In genomic region chr15:89177633-89178306, GRCh38 we compare ENCODE assay signal across 9 cellular contexts. TPM values are rescaled to one million over a fixed set of nuclear protein-coding genes. Genes with fewer than 3 reads are reported as not detected.
DNase-seq lines count a peak whose midpoint lies in the region; ATAC-seq and TF ChIP-seq lines count a peak whose summit lies in the region.
"Had no signal": no experiment of that assay in that cellular context is flagged by ENCODE, and none has a peak within 500 bp of the region (broad histone marks: within the 10 kb centered on the region; RNA-seq: fewer than 3 reads in every experiment).

No MANE protein-coding gene starts in this region.

- POLR2A ChIA-PET in HCT116 (lab: Charles Lee) (interaction anchor here (1.1 kb wide), 1 partner anchor 275 kb away, joined by 3 read pairs; no protein-coding TSS in a partner anchor), PC-3 (lab: Charles Lee; ENCODE audit: unreplicated experiment) (interaction anchor here (0.6 kb wide), 1 partner anchor 22 kb away, joined by 8 read pairs; no protein-coding TSS in a partner anchor)

- peak; percentile 85 for TF ChIP-seq CTCF in C4-2B (conservative IDR thresholded peaks at IDR 0.05)
- TF ChIP-seq CTCF in HCT116 (IDR thresholded peaks at IDR 0.05 in 2 of 3, conservative IDR thresholded peaks at IDR 0.05 in 1 of 3; ENCODE audit: borderline replicate concordance in 1 of 3, insufficient read depth in 1 of 3, low read depth in 2 of 3, low read length in 2 of 3): peak; percentile 86 to 92 (median 91)
- TF ChIP-seq CTCF in PC-3 (conservative IDR thresholded peaks at IDR 0.05; ENCODE audit: low read depth, low read length): peak; percentile 90
- TF ChIP-seq CTCF in esophagus muscularis mucosa (IDR thresholded peaks at IDR 0.05): peak; percentile 78 to 88 (median 79)
- peak; percentile 75 for TF ChIP-seq CTCF in nephron progenitor cell (IDR thresholded peaks at IDR 0.05)
- peak in 5 of 7 experiments; percentile 59 to 85 (median 73) for TF ChIP-seq CTCF in stomach (IDR thresholded peaks at IDR 0.05)

- TF ChIP-seq POLR2A in HCT116 (IDR thresholded peaks at IDR 0.05; ENCODE audit: borderline replicate concordance, extremely low read depth, insufficient read depth, insufficient read length) (no peak), esophagus muscularis mucosa (IDR thresholded peaks at IDR 0.05; ENCODE audit: low read depth) (no peak), stomach (IDR thresholded peaks at IDR 0.05) (no peak)

- no peaks in the 10 kb centered on the region for H3K36me3 ChIP-seq in HCT116 (ENCODE audit: control insufficient read depth in 1 of 2, insufficient read depth in 2 of 2, low read length in 2 of 2)
- H3K36me3 ChIP-seq in PC-3 (ENCODE audit: low read depth, low read length): no peaks in the 10 kb centered on the region
- peaks cover 12 to 72% (median 55%) of the 10 kb centered on the region in 4 donors for H3K36me3 ChIP-seq in esophagus muscularis mucosa
- H3K36me3 ChIP-seq in stomach: peaks cover 23 to 97% (median 92%) of the 10 kb centered on the region in 4 donors

- DNase-seq in HCT116 (ENCODE audit: low read depth, low spot score) (peak; percentile 52), PC-3 (peak; percentile 81), esophagus muscularis mucosa (ENCODE audit: extremely low spot score) (no peak), nephron progenitor cell (peak; percentile 66), stomach (peak; percentile 59)
- DNase-seq in activated T-cell treated with anti-CD3 and anti-CD28 coated beads, Interleukin-2, amount 50 U/mL, for 24 hours: peak; percentile 65

- TF ChIP-seq EP300 in esophagus muscularis mucosa (IDR thresholded peaks at IDR 0.05): no peak
- no peak for TF ChIP-seq EP300 in stomach (IDR thresholded peaks at IDR 0.05)

- CTCF ChIA-PET in HCT116 (lab: Charles Lee): interaction anchor here (0.6 to 2.2 kb wide), 30 partner anchors 9 to 299 kb away, joined by 3 to 39 read pairs (median 5); partner anchors contain the start of gene ABHD2
- CTCF ChIA-PET in PC-3 (lab: Charles Lee): interaction anchor here (0.5 to 1.0 kb wide), 9 partner anchors 10 to 167 kb away, joined by 3 to 7 read pairs (median 4); partner anchors contain the start of gene ABHD2

- RAD21 ChIA-PET in HCT116 (lab: Charles Lee; ENCODE audit: low non-redundant PET in 1 of 2, low total read pairs in 2 of 2, uncharacterized antibody in 2 of 2, unreplicated experiment in 2 of 2): interaction anchor here (0.6 to 1.8 kb wide), 9 partner anchors 29 to 520 kb away, joined by 3 to 8 read pairs (median 6); partner anchors contain the start of gene ABHD2 (in 1 of the 2)

- peak overlapping the region; percentile 90 for H3K27ac Mint-ChIP-seq in activated T-cell treated with anti-CD3 and anti-CD28 coated beads, Interleukin-2, amount 50 U/mL, for 24 hours
- H3K27ac Mint-ChIP-seq in nephron progenitor cell: no peak overlapping the region
- H3K27ac Mint-ChIP-seq: IgD-negative memory B cell had no signal

- H4K20me1 ChIP-seq in HCT116 (ENCODE audit: insufficient read depth) (no peaks in the 10 kb centered on the region), PC-3 (ENCODE audit: low read length) (no peaks in the 10 kb centered on the region)

- H3K4me2 ChIP-seq in HCT116 (ENCODE audit: low read length) (no peak overlapping the region), PC-3 (ENCODE audit: low read length) (no peak overlapping the region)

- no peaks in the 10 kb centered on the region for H3F3A ChIP-seq in PC-3 (ENCODE audit: low read length, unreplicated experiment)

- H2AFZ ChIP-seq in HCT116 (ENCODE audit: low read depth, low read length, poor library complexity, severe bottlenecking) (no peak overlapping the region), PC-3 (ENCODE audit: low read length) (no peak overlapping the region)

- H3K4me1 ChIP-seq in HCT116 (ENCODE audit: control insufficient read depth in 1 of 2, insufficient read depth in 2 of 2, low read length in 2 of 2) (no peaks in the 10 kb centered on the region), PC-3 (ENCODE audit: insufficient read depth, low read length) (no peaks in the 10 kb centered on the region), esophagus muscularis mucosa (peaks cover 11 to 48% (median 27%) of the 10 kb centered on the region in 4 donors), stomach (peaks cover 4 to 25% (median 14%) of the 10 kb centered on the region in 4 donors)

- ATAC-seq in HCT116: peak; percentile 93
- ATAC-seq in PC-3: peak; percentile 65
- ATAC-seq in GM21423 (IDR thresholded peaks at IDR 0.05; ENCODE audit: unreplicated experiment): no peak

- no peak overlapping the region for H3K4me3 Mint-ChIP-seq in activated T-cell treated with anti-CD3 and anti-CD28 coated beads, Interleukin-2, amount 50 U/mL, for 24 hours
- H3K4me3 Mint-ChIP-seq in nephron progenitor cell: no peak overlapping the region
- H3K4me3 Mint-ChIP-seq: IgD-negative memory B cell had no signal

- no TSS peak for BruUV-seq in HCT116 (replicated peaks; lab: Mats Ljungman, UMichigan)
- BruUV-seq in PC-3 (replicated peaks; lab: Mats Ljungman, UMichigan): no TSS peak

- peaks cover 71% of the 10 kb centered on the region for H3K36me3 Mint-ChIP-seq in activated T-cell treated with anti-CD3 and anti-CD28 coated beads, Interleukin-2, amount 50 U/mL, for 24 hours (ENCODE audit: low read depth)
- H3K36me3 Mint-ChIP-seq in nephron progenitor cell (ENCODE audit: low read depth): peaks cover 11% of the 10 kb centered on the region

- intact Hi-C loops in HCT116 (cut with micrococcal nuclease): loop anchor here (1.0 to 5.0 kb wide), 4 partner anchors 40 to 273 kb away; no protein-coding TSS in a partner anchor
- intact Hi-C loops in PC-3 (cut with micrococcal nuclease): loop anchor here (1.0 to 10.0 kb wide), 2 partner anchors 120 to 273 kb away; no protein-coding TSS in a partner anchor
- intact Hi-C loops in esophagus muscularis mucosa (cut with DNase I): loop anchor here (2.0 to 5.0 kb wide), 2 partner anchors 121 to 275 kb away; no protein-coding TSS in a partner anchor
- intact Hi-C loops in stomach (cut with DNase I; ENCODE audit: low total_unique reads): loop anchor here (5.0 kb wide), 1 partner anchor 120 kb away; no protein-coding TSS in a partner anchor

- no peaks in the 10 kb centered on the region for H3K79me2 ChIP-seq in HCT116 (ENCODE audit: insufficient read depth, low read length)
- H3K79me2 ChIP-seq in PC-3 (ENCODE audit: low read length): no peaks in the 10 kb centered on the region

- H3K27me3 ChIP-seq in HCT116 (ENCODE audit: insufficient read depth, low read length): no peaks in the 10 kb centered on the region
- no peaks in the 10 kb centered on the region for H3K27me3 ChIP-seq in PC-3 (ENCODE audit: low read length)
- no peaks in the 10 kb centered on the region for H3K27me3 ChIP-seq in esophagus muscularis mucosa
- H3K27me3 ChIP-seq in stomach: no peaks in the 10 kb centered on the region

- H3K4me3 ChIP-seq in HCT116 (replicated peaks in 1 of 2; ENCODE audit: low read depth in 1 of 2, low read length in 2 of 2) (no peak overlapping the region), PC-3 (ENCODE audit: low read length) (no peak overlapping the region), esophagus muscularis mucosa (no peak overlapping the region), stomach (no peak overlapping the region)

- H3K9ac ChIP-seq in HCT116 (ENCODE audit: low read length): no peak overlapping the region
- no peak overlapping the region for H3K9ac ChIP-seq in PC-3 (ENCODE audit: low read length)

- H3K9me2 ChIP-seq in HCT116 (ENCODE audit: insufficient read depth): no peaks in the 10 kb centered on the region
- no peaks in the 10 kb centered on the region for H3K9me2 ChIP-seq in PC-3 (replicated peaks; ENCODE audit: low read length)

- peaks cover 47% of the 10 kb centered on the region for H3K4me1 Mint-ChIP-seq in activated T-cell treated with anti-CD3 and anti-CD28 coated beads, Interleukin-2, amount 50 U/mL, for 24 hours (ENCODE audit: low read depth)
- peaks cover 20% of the 10 kb centered on the region for H3K4me1 Mint-ChIP-seq in nephron progenitor cell

- H3K9me3 Mint-ChIP-seq in activated T-cell treated with anti-CD3 and anti-CD28 coated beads, Interleukin-2, amount 50 U/mL, for 24 hours: no peaks in the 10 kb centered on the region
- no peaks in the 10 kb centered on the region for H3K9me3 Mint-ChIP-seq in nephron progenitor cell
- H3K9me3 Mint-ChIP-seq: IgD-negative memory B cell had no signal

- H3K27ac ChIP-seq in C4-2B (peak overlapping the region; percentile 22; the same call in 1 of the 2 replicates), HCT116 (ENCODE audit: low read depth, low read length) (no peak overlapping the region), PC-3 (ENCODE audit: low read length) (no peak overlapping the region), esophagus muscularis mucosa (replicated peaks in 1 of 4) (peak overlapping the region in 2 of 4 donors; percentile 5 to 22), stomach (peak overlapping the region in 1 of 5 donors; percentile 48)

- peak; percentile 87 for TF ChIP-seq RAD21 in HCT116 (IDR thresholded peaks at IDR 0.05; ENCODE audit: low read depth)

- H3K9me3 ChIP-seq in HCT116 (ENCODE audit: control insufficient read depth in 1 of 2, insufficient read depth in 1 of 2, low read depth in 1 of 2, low read length in 2 of 2) (no peaks in the 10 kb centered on the region), PC-3 (ENCODE audit: low read length) (no peaks in the 10 kb centered on the region), esophagus muscularis mucosa (no peaks in the 10 kb centered on the region), stomach (no peaks in the 10 kb centered on the region)

- H3K27me3 Mint-ChIP-seq in activated T-cell treated with anti-CD3 and anti-CD28 coated beads, Interleukin-2, amount 50 U/mL, for 24 hours: no peaks in the 10 kb centered on the region
- H3K27me3 Mint-ChIP-seq in nephron progenitor cell (ENCODE audit: low read depth, poor library complexity): peaks cover 3% of the 10 kb centered on the region
- H3K27me3 Mint-ChIP-seq: IgD-negative memory B cell had no signal

- 9% methylated on average over 6 of the region's 6 CpGs for WGBS in esophagus muscularis mucosa
- 5 to 10% (median 5%) methylated on average over 6 of the region's 6 CpGs for WGBS in stomach, 5 donors

TF ChIP-seq in HCT116, 20 proteins besides CTCF, POLR2A, EP300 and RAD21 (continues in another document):
- TF ChIP-seq CBX3 (IDR thresholded peaks at IDR 0.05; ENCODE audit: low read depth) (no peak), ATF3 (IDR thresholded peaks at IDR 0.05) (no peak), EGR1 (IDR thresholded peaks at IDR 0.05; ENCODE audit: low read depth) (no peak)
- TF ChIP-seq, protein P1, sequence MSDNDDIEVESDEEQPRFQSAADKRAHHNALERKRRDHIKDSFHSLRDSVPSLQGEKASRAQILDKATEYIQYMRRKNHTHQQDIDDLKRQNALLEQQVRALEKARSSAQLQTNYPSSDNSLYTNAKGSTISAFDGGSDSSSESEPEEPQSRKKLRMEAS (IDR thresholded peaks at IDR 0.05): no peak; the same call in 1 of the 2 replicates

RNA-seq across cellular contexts. Expression of gene RLBP1, which starts 43.6 kb away (rescaled TPM):
- 0.12 TPM for total RNA-seq in HCT116 (2021; ENCODE audit: unreplicated experiment)
- 0.31 TPM in 1 of 2 replicates, not detected in the other for polyA plus RNA-seq in HCT116 (2012)
- not detected in 2 replicates for total RNA-seq in PC-3 (2014; rRNA removed)
- total RNA-seq in esophagus muscularis mucosa: under 1 TPM in 3 of 4 donors, not detected in 1; 0.13 to 0.52 (median 0.50) TPM
- total RNA-seq in stomach: 1 to 10 TPM in 1 of 5 donors, not detected in 4; 1.3 TPM
- under 1 TPM in 1 of 3 donors, not detected in 2; 0.13 TPM for polyA plus RNA-seq in stomach
- polyA plus RNA-seq: IgD-negative memory B cell had no signal
